Comparison of ENCODE assay signal across 10 cellular contexts in the genomic region with DNA sequence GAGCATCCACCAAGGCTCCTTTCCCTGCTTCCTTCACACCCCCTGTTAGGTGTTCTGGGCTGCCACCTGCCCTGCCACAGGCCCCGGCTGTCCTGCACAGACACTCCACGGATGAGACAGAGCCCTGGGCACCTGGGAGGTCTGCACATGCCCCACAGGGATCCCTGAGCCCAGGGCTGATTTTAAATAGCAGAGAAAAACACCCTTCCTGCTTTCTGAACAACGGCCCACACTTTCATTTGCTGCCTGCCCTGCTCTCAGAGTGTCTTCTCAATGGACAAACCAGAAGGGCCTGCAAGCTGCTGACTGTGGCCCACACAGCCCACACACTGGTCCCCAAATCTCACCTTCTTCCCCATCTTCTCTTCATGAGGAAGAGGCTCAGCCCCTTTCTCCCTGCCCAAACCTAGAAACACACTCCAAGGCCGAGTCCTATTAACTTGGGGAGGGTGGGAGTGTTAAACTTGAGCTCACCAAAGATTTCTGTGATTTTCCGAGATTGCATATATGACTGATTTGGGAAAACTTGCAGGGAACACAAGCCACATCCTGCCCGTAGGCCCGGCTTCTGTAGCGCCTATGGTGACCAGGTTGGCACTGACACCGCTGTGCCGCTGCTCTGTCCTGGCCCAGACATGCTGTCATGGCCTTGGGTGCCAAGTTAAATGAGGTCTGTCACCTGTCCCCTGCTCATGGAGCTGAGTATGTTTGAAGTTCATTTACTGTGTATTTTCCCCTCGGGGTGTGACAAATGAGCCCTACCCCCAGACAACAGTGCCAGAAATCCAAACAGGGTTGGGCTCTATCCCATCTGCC. TPM values are rescaled to one million over a fixed set of nuclear protein-coding genes. Genes with fewer than 3 reads are reported as not detected.
A peak's percentile ranks its signal among the peaks of the same experiment; 100 is the strongest.
DNase-seq lines count a peak whose midpoint lies in the region; ATAC-seq, FAIRE-seq and TF ChIP-seq lines count a peak whose summit lies in the region.
"Had no signal": no experiment of that assay in that cellular context is flagged by ENCODE, and none has a peak within 500 bp of the region (broad histone marks: within the 10 kb centered on the region; RNA-seq: fewer than 3 reads in every experiment).

No MANE protein-coding gene starts in this region.

- H3K27ac ChIP-seq in DND-41 (ENCODE audit: low read length) (no peak overlapping the region), dorsolateral prefrontal cortex (peak overlapping the region in 58 of 59 donors; percentile 79 to 98 (median 93)), pancreas (peak overlapping the region in 3 of 4 donors; percentile 5 to 62 (median 61))

- TF ChIP-seq CTCF in DND-41 (IDR thresholded peaks at IDR 0.05; ENCODE audit: borderline replicate concordance, extremely low read depth, low read length, poor library complexity, severe bottlenecking) (no peak), dorsolateral prefrontal cortex (IDR thresholded peaks at IDR 0.05 in 54 of 56, conservative IDR thresholded peaks at IDR 0.05 in 2 of 56; ENCODE audit: low read depth in 1 of 56, partially characterized antibody in 56 of 56) (peak in 1 of 56 donors; percentile 1), pancreas (IDR thresholded peaks at IDR 0.05) (no peak)

- H3K4me3 ChIP-seq in DND-41 (ENCODE audit: low read depth in 1 of 2, low read length in 2 of 2) (no peak overlapping the region), dorsolateral prefrontal cortex (peak overlapping the region in 5 of 59 donors; percentile 13 to 27 (median 18)), pancreas (no peak overlapping the region)

- intact Hi-C loops in dorsolateral prefrontal cortex (cut with DNase I), result loop anchor here (1.0 to 5.0 kb wide), 6 partner anchors 13 to 65 kb away; a partner anchor contains a TSS
- intact Hi-C loops in pancreas (cut with DNase I), result no loop called here

- no peak for ATAC-seq in DND-41 (ENCODE audit: insufficient read depth, low read depth)
- peak in 3 of 4 donors; percentile 79 to 85 (median 80) for ATAC-seq in pancreas
- ATAC-seq in GM19324 (IDR thresholded peaks at IDR 0.05; ENCODE audit: low FRiP score, unreplicated experiment), result no peak
- ATAC-seq: stimulated activated naive CD8-positive, alpha-beta T cell treated with anti-CD3 and anti-CD28 coated beads, Interleukin-15, Interleukin-2, amounts not matched to agents 100 U/mL and 50 U/mL, for 24 hours had no signal

- DNase-seq in DND-41 (peak; percentile 2), NCI-H2029 treated with DMSO at 0.1 percent for 48 hours (lab: John Stamatoyannopoulos, UW) (peak; percentile 12), dorsolateral prefrontal cortex (peak in 8 of 10 donors; percentile 5 to 59 (median 41)), pancreas (peak in 2 of 6 donors; percentile 49 to 54), ureter (ENCODE audit: low spot score) (no peak), NK-92 (lab: John Stamatoyannopoulos, UW; ENCODE audit: unreplicated experiment) (no peak)
- DNase-seq: activated CD4-positive, alpha-beta T cell treated with anti-CD3 and anti-CD28 coated beads, Interleukin-2, amount 50 U/mL, for 4 hours; MM.1S; stimulated activated naive CD8-positive, alpha-beta T cell treated with anti-CD3 and anti-CD28 coated beads, Interleukin-15, Interleukin-2, amounts not matched to agents 100 U/mL and 50 U/mL, for 24 hours had no signal

- FAIRE-seq in pancreas (lab: Jason Lieb, UNC), result no peak

- H4K20me1 ChIP-seq in DND-41 (ENCODE audit: insufficient read depth, low read length), result no peaks in the 10 kb centered on the region

- H3K4me2 ChIP-seq in DND-41 (ENCODE audit: insufficient read depth, low read length), result no peak overlapping the region

- H3K9me3 ChIP-seq in DND-41 (ENCODE audit: insufficient read depth, low read length, severe bottlenecking), result no peaks in the 10 kb centered on the region
- H3K9me3 ChIP-seq in pancreas, result no peaks in the 10 kb centered on the region

- H3K36me3 ChIP-seq in DND-41 (ENCODE audit: insufficient read depth, low read length), result no peaks in the 10 kb centered on the region
- no peaks in the 10 kb centered on the region for H3K36me3 ChIP-seq in pancreas

- H3K4me1 ChIP-seq in DND-41 (ENCODE audit: insufficient read depth, low read length) (peaks cover 8% of the 10 kb centered on the region), pancreas (peaks cover 0 to 3% (median 0%) of the 10 kb centered on the region in 3 donors)

- no peak overlapping the region for H2AFZ ChIP-seq in DND-41 (ENCODE audit: low read depth, low read length)

- WGBS in pancreas, 2 donors, result 54 to 63% methylated on average over 11 of the region's 11 CpGs

- no peak overlapping the region for H3K9ac ChIP-seq in DND-41 (ENCODE audit: low read depth, low read length)

- H3K27me3 ChIP-seq in DND-41 (ENCODE audit: insufficient read depth, low read length, poor library complexity), result no peaks in the 10 kb centered on the region
- no peaks in the 10 kb centered on the region for H3K27me3 ChIP-seq in dorsolateral prefrontal cortex
- H3K27me3 ChIP-seq in pancreas, result no peaks in the 10 kb centered on the region

- no peaks in the 10 kb centered on the region for H3K79me2 ChIP-seq in DND-41 (ENCODE audit: insufficient read depth, low read length)

RNA-seq across cellular contexts. Expression of a gene that starts 47.2 kb away (rescaled TPM):
- total RNA-seq in dorsolateral prefrontal cortex (100 to 1,000 TPM in 101 of 120 experiments, 10 to 100 TPM in 19; 73.4 to 179 (median 116) TPM), pancreas (10 to 100 TPM; 28.6 to 57.1 (median 37.2) TPM), ureter (77.5 TPM)
- 10 to 100 TPM; 12.3 to 18.7 TPM for polyA plus RNA-seq in pancreas

Comparison
In these comparisons a context has a peak if more than half of its experiments do, and no peak if none do; other contexts are left out.
1. ATAC-seq: peak in pancreas (3 of 4); none in DND-41 (single experiment) and GM19324 (single experiment).
2. DNase-seq: peak in DND-41 (single experiment), NCI-H2029 treated with DMSO at 0.1 percent for 48 hours (single experiment) and dorsolateral prefrontal cortex (8 of 10); none in ureter (single experiment) and NK-92 (single experiment).
3. intact Hi-C loops: an anchor here in dorsolateral prefrontal cortex (1.0 to 5.0 kb wide); none called in pancreas.